1 cellular context compared by ENCODE assay signal in the genomic region with DNA sequence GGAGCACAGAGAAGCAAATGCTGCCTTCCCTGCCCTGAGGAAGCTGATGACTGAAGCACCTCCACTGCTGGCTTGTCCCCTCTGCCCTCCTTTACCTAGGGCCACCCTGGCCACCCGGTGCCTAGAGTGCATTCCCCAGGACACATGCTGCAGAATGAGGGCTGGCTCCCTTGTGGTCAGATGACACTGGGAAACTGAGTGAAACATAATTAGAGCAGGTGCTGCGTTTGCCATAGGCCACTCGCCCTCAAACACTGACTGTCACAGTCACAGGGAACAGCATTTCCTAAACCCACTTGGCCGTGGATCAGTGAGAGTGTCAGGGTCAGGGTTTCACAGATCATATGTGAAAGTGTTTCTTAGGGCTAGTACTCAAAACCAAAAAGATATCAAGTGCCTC.
TF ChIP-seq lines count a peak whose summit lies in the region.

No MANE protein-coding gene starts in this region.

TF ChIP-seq in H1, 55 proteins besides CTCF, POLR2A, EP300 and RAD21 (continued from another document):
- TF ChIP-seq, protein P1, sequence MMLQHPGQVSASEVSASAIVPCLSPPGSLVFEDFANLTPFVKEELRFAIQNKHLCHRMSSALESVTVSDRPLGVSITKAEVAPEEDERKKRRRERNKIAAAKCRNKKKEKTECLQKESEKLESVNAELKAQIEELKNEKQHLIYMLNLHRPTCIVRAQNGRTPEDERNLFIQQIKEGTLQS (IDR thresholded peaks at IDR 0.05; ENCODE audit: insufficient read depth, low read depth, low read length), result no peak
- TF ChIP-seq, protein P2, sequence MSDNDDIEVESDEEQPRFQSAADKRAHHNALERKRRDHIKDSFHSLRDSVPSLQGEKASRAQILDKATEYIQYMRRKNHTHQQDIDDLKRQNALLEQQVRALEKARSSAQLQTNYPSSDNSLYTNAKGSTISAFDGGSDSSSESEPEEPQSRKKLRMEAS (IDR thresholded peaks at IDR 0.05), result no peak
- no peak for TF ChIP-seq SIX5 (IDR thresholded peaks at IDR 0.05; ENCODE audit: low read depth, low read length)
- TF ChIP-seq CEBPB (IDR thresholded peaks at IDR 0.05; ENCODE audit: low read depth, low read length), result no peak
- TF ChIP-seq ASH2L (IDR thresholded peaks at IDR 0.05; ENCODE audit: low read length), result no peak
